ENCODE assay signal across 9 cellular contexts in the genomic region with DNA sequence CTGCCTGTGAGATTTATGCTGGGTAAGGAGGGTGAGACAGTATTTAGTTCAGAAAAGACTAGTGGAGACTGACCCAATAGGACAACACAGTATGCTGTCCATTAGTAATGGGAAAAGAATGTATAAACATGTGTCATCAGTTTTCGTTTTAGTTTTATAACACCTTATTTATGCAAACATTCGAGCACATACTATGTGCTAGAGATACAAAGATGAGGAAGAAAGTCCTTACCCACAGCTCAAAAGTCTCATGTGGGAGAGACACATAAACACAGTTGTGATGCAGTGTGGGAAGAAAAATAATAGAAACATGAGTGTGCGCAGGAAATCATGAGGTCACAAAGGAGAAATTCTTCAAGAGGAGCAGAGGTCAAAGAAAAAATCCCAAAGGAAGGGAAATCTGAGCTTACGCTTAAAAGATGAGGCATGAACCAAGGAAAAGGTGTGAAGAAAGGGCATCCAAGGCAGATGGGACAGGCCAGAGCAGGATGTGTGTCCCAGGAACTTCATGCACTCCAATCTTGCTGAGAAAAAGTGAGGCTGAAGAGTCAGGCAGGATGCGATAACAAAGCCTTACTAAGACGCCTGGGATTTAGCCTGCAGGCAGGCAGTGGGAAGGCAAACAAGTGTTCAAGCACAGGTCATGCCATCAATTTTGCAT. TPM values are rescaled to one million over a fixed set of nuclear protein-coding genes. Genes with fewer than 3 reads are reported as not detected.
DNase-seq lines count a peak whose midpoint lies in the region; ATAC-seq lines count a peak whose summit lies in the region.
"Had no signal": no experiment of that assay in that cellular context is flagged by ENCODE, and none has a peak within 500 bp of the region (broad histone marks: within the 10 kb centered on the region; RNA-seq: fewer than 3 reads in every experiment).

No MANE protein-coding gene starts in this region.

- no peak for ATAC-seq in activated naive CD8-positive, alpha-beta T cell treated with anti-CD3 and anti-CD28 coated beads, Interleukin-2, amount 50 U/mL, for 24 hours
- ATAC-seq in GM18502 (IDR thresholded peaks at IDR 0.05; ENCODE audit: poor library complexity, unreplicated experiment), result no peak
- ATAC-seq in HG03354 (IDR thresholded peaks at IDR 0.05; ENCODE audit: poor library complexity, severe bottlenecking, unreplicated experiment), result no peak
- ATAC-seq in HG02571 (IDR thresholded peaks at IDR 0.05; ENCODE audit: unreplicated experiment), result no peak

- H3K9me3 Mint-ChIP-seq in activated naive CD8-positive, alpha-beta T cell (ENCODE audit: low read depth), result no peaks in the 10 kb centered on the region
- no peaks in the 10 kb centered on the region for H3K9me3 Mint-ChIP-seq in activated naive CD8-positive, alpha-beta T cell treated with anti-CD3 and anti-CD28 coated beads, Interleukin-2, amount 50 U/mL, for 24 hours

- H3K27me3 Mint-ChIP-seq in activated naive CD8-positive, alpha-beta T cell, result no peaks in the 10 kb centered on the region
- no peaks in the 10 kb centered on the region for H3K27me3 Mint-ChIP-seq in activated naive CD8-positive, alpha-beta T cell treated with anti-CD3 and anti-CD28 coated beads, Interleukin-2, amount 50 U/mL, for 24 hours

- H3K27ac Mint-ChIP-seq in activated naive CD8-positive, alpha-beta T cell, result peak overlapping the region; percentile 64
- no peak overlapping the region for H3K27ac Mint-ChIP-seq in activated naive CD8-positive, alpha-beta T cell treated with anti-CD3 and anti-CD28 coated beads, Interleukin-2, amount 50 U/mL, for 24 hours

- H3K4me3 Mint-ChIP-seq in activated naive CD8-positive, alpha-beta T cell, result no peak overlapping the region
- H3K4me3 Mint-ChIP-seq in activated naive CD8-positive, alpha-beta T cell treated with anti-CD3 and anti-CD28 coated beads, Interleukin-2, amount 50 U/mL, for 24 hours, result no peak overlapping the region

- DNase-seq in activated naive CD8-positive, alpha-beta T cell treated with anti-CD3 and anti-CD28 coated beads, Interleukin-2, amount 50 U/mL, for 24 hours, result no peak
- DNase-seq in dermis blood vessel endothelial cell (peak; percentile 88), lung microvascular endothelial cell (ENCODE audit: low read depth in 2 of 2) (peak; percentile 66 to 92)
- no peak for DNase-seq in activated effector memory CD4-positive, alpha-beta T cell treated with anti-CD3 and anti-CD28 coated beads, Interleukin-2, amount 50 U/mL, for 16 hours
- DNase-seq: spleen had no signal

- peaks cover 41% of the 10 kb centered on the region for H3K4me1 Mint-ChIP-seq in activated naive CD8-positive, alpha-beta T cell (ENCODE audit: low read depth)
- H3K4me1 Mint-ChIP-seq in activated naive CD8-positive, alpha-beta T cell treated with anti-CD3 and anti-CD28 coated beads, Interleukin-2, amount 50 U/mL, for 24 hours, result peaks cover 32% of the 10 kb centered on the region

- H3K36me3 Mint-ChIP-seq in activated naive CD8-positive, alpha-beta T cell, result peaks cover 22% of the 10 kb centered on the region
- H3K36me3 Mint-ChIP-seq in activated naive CD8-positive, alpha-beta T cell treated with anti-CD3 and anti-CD28 coated beads, Interleukin-2, amount 50 U/mL, for 24 hours (ENCODE audit: low read depth), result peaks cover 70% of the 10 kb centered on the region

RNA-seq across cellular contexts. Expression of gene METTL21A, which starts 8.1 kb away (rescaled TPM):
- total RNA-seq in dermis blood vessel endothelial cell (22.8 and 24.2 TPM in 2 replicates), lung microvascular endothelial cell (8.3 and 19.4 TPM in 2 replicates)

Comparison
In these comparisons a context has a peak if more than half of its experiments do, and no peak if none do; other contexts are left out.
1. DNase-seq: peak in dermis blood vessel endothelial cell (single experiment) and lung microvascular endothelial cell (2 of 2); none in activated naive CD8-positive, alpha-beta T cell treated with anti-CD3 and anti-CD28 coated beads, Interleukin-2, amount 50 U/mL, for 24 hours (single experiment) and activated effector memory CD4-positive, alpha-beta T cell treated with anti-CD3 and anti-CD28 coated beads, Interleukin-2, amount 50 U/mL, for 16 hours (single experiment).